In the genomic region with DNA sequence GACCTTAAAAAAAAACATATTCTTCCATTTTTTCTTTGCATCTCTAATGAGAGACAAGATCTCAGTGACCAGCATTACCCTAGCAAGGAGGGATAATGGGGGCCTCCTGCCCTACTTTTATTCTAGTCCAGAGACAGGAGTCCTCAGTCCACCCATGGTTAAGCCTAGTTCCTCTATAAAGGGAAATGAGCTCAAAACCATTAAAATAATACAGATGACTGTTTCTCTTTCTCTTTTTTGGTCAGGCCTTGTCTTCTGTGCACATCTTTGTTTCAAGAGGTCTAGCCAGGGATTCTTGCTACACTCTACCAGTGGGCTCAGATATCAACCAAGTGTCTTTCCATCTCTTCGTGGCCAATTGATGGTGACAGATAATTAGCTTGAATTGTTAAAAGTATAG, we compare ENCODE assay signal across 23 cellular contexts.
"Had no signal": no experiment of that assay in that cellular context is flagged by ENCODE, and none has a peak within 500 bp of the region (broad histone marks: within the 10 kb centered on the region; RNA-seq: fewer than 3 reads in every experiment).

No MANE protein-coding gene starts in this region.

- H3K4me3 Mint-ChIP-seq: dendritic cell treated with granulocyte-macrophage colony-stimulating factor and Interleukin-4, amounts not matched to agents 40 ng/mL and 50 ng/mL, for 4 days; effector memory CD8-positive, alpha-beta T cell; endodermal cell had no signal

- H3K27ac Mint-ChIP-seq: dendritic cell treated with granulocyte-macrophage colony-stimulating factor and Interleukin-4, amounts not matched to agents 40 ng/mL and 50 ng/mL, for 4 days; effector memory CD8-positive, alpha-beta T cell; endodermal cell had no signal

- H3K4me1 Mint-ChIP-seq: endodermal cell had no signal

- ATAC-seq: effector memory CD8-positive, alpha-beta T cell; esophagus mucosa; gastrocnemius medialis; heart right ventricle; left cardiac atrium; left lung; left ventricle myocardium superior; lower lobe of right lung had no signal

- H3K27me3 Mint-ChIP-seq: dendritic cell treated with granulocyte-macrophage colony-stimulating factor and Interleukin-4, amounts not matched to agents 40 ng/mL and 50 ng/mL, for 4 days; effector memory CD8-positive, alpha-beta T cell had no signal

- DNase-seq: colonic mucosa; cortex of kidney; effector CD8-positive, alpha-beta T cell; effector memory CD8-positive, alpha-beta T cell; endodermal cell; erythroblast; esophagus squamous epithelium; foreskin fibroblast; foreskin melanocyte; gastrocnemius medialis; glutamatergic neuron; head of caudate nucleus; heart right ventricle; hippocampal formation; left cardiac atrium; left lung; left ventricle myocardium superior; lower lobe of right lung; mesenchymal stem cell; midbrain had no signal

- H3K27ac ChIP-seq: colonic mucosa, epithelial cell of prostate, esophagus squamous epithelium, gastrocnemius medialis, heart right ventricle, left lung, lower lobe of right lung had no signal

- H3K27me3 ChIP-seq: colonic mucosa, esophagus squamous epithelium, gastrocnemius medialis, heart right ventricle, left lung had no signal

- H3K4me1 ChIP-seq: colonic mucosa, esophagus squamous epithelium, gastrocnemius medialis, left lung, lower lobe of right lung had no signal

- H3K36me3 ChIP-seq: colonic mucosa, esophagus squamous epithelium, gastrocnemius medialis, heart right ventricle, left lung, lower lobe of right lung had no signal

- H3K4me3 ChIP-seq: colonic mucosa, esophagus squamous epithelium, gastrocnemius medialis, heart right ventricle, left lung, lower lobe of right lung had no signal

- H3K9me3 Mint-ChIP-seq: dendritic cell treated with granulocyte-macrophage colony-stimulating factor and Interleukin-4, amounts not matched to agents 40 ng/mL and 50 ng/mL, for 4 days; endodermal cell had no signal

- H3K9me3 ChIP-seq: colonic mucosa, esophagus squamous epithelium, gastrocnemius medialis, heart right ventricle, left lung, lower lobe of right lung had no signal
